ENCODE assay signal across 22 cellular contexts in the genomic region with DNA sequence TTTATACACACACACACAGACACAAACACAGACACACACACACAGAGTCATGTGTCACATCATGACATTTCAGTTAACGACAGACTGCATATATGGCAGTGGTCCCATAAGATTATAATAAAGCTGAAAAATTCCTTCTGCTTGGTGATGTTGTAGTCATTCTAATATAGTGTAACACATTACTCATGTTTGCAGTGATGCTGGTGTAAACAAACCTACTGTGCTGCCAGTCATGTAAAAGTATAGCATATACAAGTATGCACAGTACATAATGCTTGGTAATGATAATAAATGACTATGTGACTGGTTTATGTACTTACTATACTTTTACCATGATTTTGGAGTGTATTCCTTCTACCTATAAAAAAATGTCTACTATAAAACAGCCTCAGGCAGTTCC.
DNase-seq lines count a peak whose midpoint lies in the region; FAIRE-seq and TF ChIP-seq lines count a peak whose summit lies in the region.
"Had no signal": no experiment of that assay in that cellular context is flagged by ENCODE, and none has a peak within 500 bp of the region (broad histone marks: within the 10 kb centered on the region; RNA-seq: fewer than 3 reads in every experiment).

No MANE protein-coding gene starts in this region.

- FAIRE-seq in bronchial epithelial cell (lab: Jason Lieb, UNC), result no peak
- FAIRE-seq in urothelium cell line (lab: Jason Lieb, UNC), result peak; percentile 75
- FAIRE-seq: GM12878, H1 had no signal

- no peak for TF ChIP-seq CTCF in bronchial epithelial cell (IDR thresholded peaks at IDR 0.05; ENCODE audit: insufficient read depth, low read length, severe bottlenecking)

- peak; percentile 31 for DNase-seq in DMS53 (lab: John Stamatoyannopoulos, UW)
- no peak for DNase-seq in DMS53 treated with DMSO at 0.1 percent for 48 hours (lab: John Stamatoyannopoulos, UW; ENCODE audit: unreplicated experiment)
- DNase-seq in M059J (ENCODE audit: low read depth), result peak; percentile 13
- peak; percentile 15 for DNase-seq in bronchial epithelial cell (ENCODE audit: low read depth)
- no peak for DNase-seq in urothelium cell line (ENCODE audit: low spot score)
- no peak for DNase-seq in NCI-H1436 treated with DMSO at 0.1 percent for 48 hours (lab: John Stamatoyannopoulos, UW)
- DNase-seq in pons (ENCODE audit: low spot score), result no peak
- DNase-seq in NCI-H1105 treated with DMSO at 0.1 percent for 48 hours (lab: John Stamatoyannopoulos, UW), result no peak
- DNase-seq: ACHN; Caco-2; CD4-positive, alpha-beta T cell; Karpas-422; NCI-H146; NCI-H2029; NCI-H2227 treated with DMSO at 0.1 percent for 48 hours; NCI-H524 treated with DMSO at 0.1 percent for 48 hours; SHP77 treated with DMSO at 0.1 percent for 48 hours; T-helper 2 cell had no signal

- no peaks in the 10 kb centered on the region for H3K36me3 ChIP-seq in bronchial epithelial cell (ENCODE audit: control insufficient read depth, insufficient read depth, low read length)
- H3K36me3 ChIP-seq: BLaER1 had no signal

- H3K4me3 ChIP-seq in bronchial epithelial cell (ENCODE audit: low read depth, low read length), result no peak overlapping the region
- H3K4me3 ChIP-seq: BLaER1, GM12878, SK-N-MC had no signal

- no peaks in the 10 kb centered on the region for H3K27me3 ChIP-seq in bronchial epithelial cell (ENCODE audit: control insufficient read depth, insufficient read depth, low read length)
- H3K27me3 ChIP-seq: BLaER1 had no signal

Comparison
In these comparisons a context has a peak if more than half of its experiments do, and no peak if none do; other contexts are left out.
1. DNase-seq: peak in DMS53 (single experiment), M059J (single experiment) and bronchial epithelial cell (single experiment); none in DMS53 treated with DMSO at 0.1 percent for 48 hours (single experiment), urothelium cell line (single experiment), NCI-H1436 treated with DMSO at 0.1 percent for 48 hours (single experiment), pons (single experiment) and NCI-H1105 treated with DMSO at 0.1 percent for 48 hours (single experiment).